8 cellular contexts compared by ENCODE assay signal in the genomic region with DNA sequence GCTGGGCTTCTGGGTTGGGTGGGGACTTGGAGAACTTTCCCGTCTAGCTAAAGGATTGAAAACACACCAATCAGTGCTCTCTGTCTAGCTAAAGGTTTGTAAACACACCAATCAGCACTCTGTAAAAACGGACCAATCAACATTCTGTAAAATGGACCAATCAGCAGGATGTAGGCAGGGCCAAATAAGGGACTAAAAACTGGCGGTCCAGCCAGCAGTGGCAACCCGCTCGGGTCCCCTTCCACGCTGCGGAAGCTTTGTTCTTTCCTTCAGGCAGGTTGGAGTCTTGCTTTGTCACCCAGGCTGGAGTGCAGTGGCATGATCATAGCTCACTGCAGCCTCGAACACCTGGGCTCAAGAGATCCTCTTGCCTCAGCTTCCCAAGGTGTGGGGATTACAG. TPM values are rescaled to one million over a fixed set of nuclear protein-coding genes. Genes with fewer than 3 reads are reported as not detected.
DNase-seq lines count a peak whose midpoint lies in the region; ATAC-seq and TF ChIP-seq lines count a peak whose summit lies in the region.
"Not testable (repeated sequence)": the region's sequence is repeated elsewhere in the genome, so short reads cannot be mapped to it uniquely, and the experiment has no call there.

No MANE protein-coding gene starts in this region.

- H3K4me1 Mint-ChIP-seq in CD4-positive, alpha-beta T cell (ENCODE audit: low read depth), result peaks cover 37% of the 10 kb centered on the region
- H3K4me1 Mint-ChIP-seq in IgD-negative memory B cell (peaks cover 11 to 17% (median 11%) of the 10 kb centered on the region in 3 donors), MCF 10A (ENCODE audit: insufficient read depth, unreplicated experiment) (peaks cover 14% of the 10 kb centered on the region), nephron (peaks cover 23% of the 10 kb centered on the region)
- H3K4me1 Mint-ChIP-seq in activated T-cell treated with anti-CD3 and anti-CD28 coated beads, Interleukin-2, amount 50 U/mL, for 24 hours (ENCODE audit: low read depth), result peaks cover 30% of the 10 kb centered on the region
- H3K4me1 Mint-ChIP-seq in stimulated activated naive B cell treated with anti-CD40 and anti-IgM and Interleukin-4, amounts not matched to agents 10 μg/mL and 1 μg/mL and 100 μg/mL, for 72 hours, result peaks cover 14 to 16% of the 10 kb centered on the region in 2 donors

- H3K27me3 Mint-ChIP-seq in CD4-positive, alpha-beta T cell, result peaks cover 16% of the 10 kb centered on the region
- not testable (repeated sequence) for H3K27me3 Mint-ChIP-seq in IgD-negative memory B cell; nephron (ENCODE audit: low read depth)
- H3K27me3 Mint-ChIP-seq in activated T-cell treated with anti-CD3 and anti-CD28 coated beads, Interleukin-2, amount 50 U/mL, for 24 hours, result peaks cover 16% of the 10 kb centered on the region
- H3K27me3 Mint-ChIP-seq in MCF 10A (ENCODE audit: insufficient read depth, unreplicated experiment), result peaks cover 16% of the 10 kb centered on the region
- H3K27me3 Mint-ChIP-seq in stimulated activated naive B cell treated with anti-CD40 and anti-IgM and Interleukin-4, amounts not matched to agents 10 μg/mL and 1 μg/mL and 100 μg/mL, for 72 hours, result peaks cover 13 to 15% of the 10 kb centered on the region in 2 donors

- POLR2A ChIA-PET in CD4-positive, alpha-beta T cell (lab: Charles Lee), result interaction anchor here (0.6 to 2.9 kb wide), 9 partner anchors 10 to 1764 kb away, joined by 3 to 26 read pairs (median 6); a partner anchor contains a TSS
- POLR2A ChIA-PET in Panc1 (lab: Charles Lee) (interaction anchor here (0.5 to 0.6 kb wide), 6 partner anchors 34 to 1046 kb away, joined by 3 to 10 read pairs (median 4); a partner anchor contains a TSS), MCF 10A (lab: Yijun Ruan, JAX) (interaction anchor here (0.6 to 3.6 kb wide), 14 partner anchors 9 to 951 kb away, joined by 3 to 52 read pairs (median 6); a partner anchor contains a TSS)

- H3K36me3 ChIP-seq in Panc1 (ENCODE audit: control insufficient read depth, insufficient read depth, low read length) (peaks cover 27% of the 10 kb centered on the region), iPS-18a (ENCODE audit: control insufficient read depth, low read depth, low read length) (peaks cover 24% of the 10 kb centered on the region)

- not testable (repeated sequence) for TF ChIP-seq CTCF in CD4-positive, alpha-beta T cell (IDR thresholded peaks at IDR 0.05); Panc1 (IDR thresholded peaks at IDR 0.05); MCF 10A (IDR thresholded peaks at IDR 0.05; ENCODE audit: unreplicated experiment); nephron (IDR thresholded peaks at IDR 0.05; ENCODE audit: unreplicated experiment in 3 of 3)

- not testable (repeated sequence) for H3K27ac ChIP-seq in CD4-positive, alpha-beta T cell (ENCODE audit: low read depth, low read length); iPS-18a (ENCODE audit: low read length)
- H3K27ac ChIP-seq in Panc1 (ENCODE audit: low read length), result peak overlapping the region; percentile 95

- H3K27me3 ChIP-seq in CD4-positive, alpha-beta T cell (ENCODE audit: control insufficient read depth, insufficient read depth, low read length); Panc1 (ENCODE audit: control insufficient read depth, insufficient read depth, low read length); iPS-18a (ENCODE audit: control insufficient read depth, insufficient read depth, low read length): not testable (repeated sequence)

- intact Hi-C loops in CD4-positive, alpha-beta T cell (cut with DNase I, micrococcal nuclease), result loop anchor here (2.0 to 10.0 kb wide), 7 partner anchors 56 to 1841 kb away; a partner anchor contains a TSS
- intact Hi-C loops in Panc1 (cut with micrococcal nuclease; ENCODE audit: unreplicated experiment), result not testable (repeated sequence)
- intact Hi-C loops in MCF 10A (cut with micrococcal nuclease), result loop anchor here (5.0 to 10.0 kb wide), 2 partner anchors 56 to 139 kb away; a partner anchor contains a TSS

- H3K4me3 Mint-ChIP-seq in CD4-positive, alpha-beta T cell, result peak overlapping the region; percentile 94
- H3K4me3 Mint-ChIP-seq in IgD-negative memory B cell (peak overlapping the region; percentile 91 to 98 (median 96)), MCF 10A (ENCODE audit: unreplicated experiment) (peak overlapping the region; percentile 91), nephron (peak overlapping the region; percentile 85 to 91 (median 90))
- H3K4me3 Mint-ChIP-seq in activated T-cell treated with anti-CD3 and anti-CD28 coated beads, Interleukin-2, amount 50 U/mL, for 24 hours, result peak overlapping the region; percentile 93
- H3K4me3 Mint-ChIP-seq in stimulated activated naive B cell treated with anti-CD40 and anti-IgM and Interleukin-4, amounts not matched to agents 10 μg/mL and 1 μg/mL and 100 μg/mL, for 72 hours, result peak overlapping the region; percentile 90 to 96

- in situ Hi-C loops in Panc1 (cut with HindIII; ENCODE audit: low pct_unique_long_range_greater_than_20kb, low sequenced_read_pairs), result not testable (repeated sequence)

- BruUV-seq in Panc1 (replicated peaks; lab: Mats Ljungman, UMichigan); MCF 10A (replicated peaks; lab: Mats Ljungman, UMichigan): not testable (repeated sequence)

- not testable (repeated sequence) for H3K27ac Mint-ChIP-seq in CD4-positive, alpha-beta T cell; MCF 10A (ENCODE audit: low read depth, unreplicated experiment)
- H3K27ac Mint-ChIP-seq in IgD-negative memory B cell (peak overlapping the region in 1 of 3 donors; percentile 99), nephron (peak overlapping the region in 2 of 3 experiments; percentile 98 to 99)
- peak overlapping the region; percentile 100 for H3K27ac Mint-ChIP-seq in activated T-cell treated with anti-CD3 and anti-CD28 coated beads, Interleukin-2, amount 50 U/mL, for 24 hours
- peak overlapping the region; percentile 100 for H3K27ac Mint-ChIP-seq in stimulated activated naive B cell treated with anti-CD40 and anti-IgM and Interleukin-4, amounts not matched to agents 10 μg/mL and 1 μg/mL and 100 μg/mL, for 72 hours

- H3K36me3 Mint-ChIP-seq in CD4-positive, alpha-beta T cell (ENCODE audit: low read depth), result peaks cover 36% of the 10 kb centered on the region
- not testable (repeated sequence) for H3K36me3 Mint-ChIP-seq in IgD-negative memory B cell
- peaks cover 40% of the 10 kb centered on the region for H3K36me3 Mint-ChIP-seq in activated T-cell treated with anti-CD3 and anti-CD28 coated beads, Interleukin-2, amount 50 U/mL, for 24 hours (ENCODE audit: low read depth)
- H3K36me3 Mint-ChIP-seq in MCF 10A (ENCODE audit: insufficient read depth, unreplicated experiment) (peaks cover 42% of the 10 kb centered on the region), nephron (ENCODE audit: low read depth) (peaks cover 27% of the 10 kb centered on the region)
- H3K36me3 Mint-ChIP-seq in stimulated activated naive B cell treated with anti-CD40 and anti-IgM and Interleukin-4, amounts not matched to agents 10 μg/mL and 1 μg/mL and 100 μg/mL, for 72 hours, result peaks cover 19 to 31% of the 10 kb centered on the region in 2 donors

- not testable (repeated sequence) for H3K9me3 ChIP-seq in CD4-positive, alpha-beta T cell (ENCODE audit: control insufficient read depth, low read length); Panc1 (ENCODE audit: control insufficient read depth, insufficient read depth, low read depth, low read length); iPS-18a (ENCODE audit: control insufficient read depth, low read depth, low read length)

- not testable (repeated sequence) for H3K9ac ChIP-seq in iPS-18a (ENCODE audit: low read length)

- peaks cover 13% of the 10 kb centered on the region; the same call in 1 of the 2 replicates for H3K4me1 ChIP-seq in Panc1 (ENCODE audit: control insufficient read depth, insufficient read depth, low read length)
- not testable (repeated sequence) for H3K4me1 ChIP-seq in iPS-18a (ENCODE audit: control insufficient read depth, low read depth, low read length)

- DNase-seq in CD4-positive, alpha-beta T cell; Panc1 (ENCODE audit: low read depth, low spot score); MCF 10A (ENCODE audit: unreplicated experiment); stimulated activated naive B cell treated with anti-CD40 and anti-IgM and Interleukin-4, amounts not matched to agents 10 μg/mL and 1 μg/mL and 100 μg/mL, for 72 hours: not testable (repeated sequence)
- peak; percentile 30 for DNase-seq in activated T-cell treated with anti-CD3 and anti-CD28 coated beads, Interleukin-2, amount 50 U/mL, for 24 hours

- CTCF ChIA-PET in CD4-positive, alpha-beta T cell (lab: Charles Lee), result interaction anchor here (1.2 kb wide), 1 partner anchor 734 kb away, joined by 3 read pairs; no protein-coding TSS in a partner anchor
- CTCF ChIA-PET in Panc1 (lab: Charles Lee) (interaction anchor here (0.6 kb wide), 1 partner anchor 106 kb away, joined by 4 read pairs; no protein-coding TSS in a partner anchor), MCF 10A (lab: Yijun Ruan, JAX) (interaction anchor here (0.6 to 2.3 kb wide), 16 partner anchors 9 to 1761 kb away, joined by 3 to 7 read pairs (median 3); no protein-coding TSS in a partner anchor)

- ATAC-seq in CD4-positive, alpha-beta T cell (ENCODE audit: poor library complexity); Panc1; stimulated activated naive B cell treated with anti-CD40 and anti-IgM and Interleukin-4, amounts not matched to agents 10 μg/mL and 1 μg/mL and 100 μg/mL, for 72 hours (replicated peaks): not testable (repeated sequence)

- H3K4me3 ChIP-seq in Panc1 (ENCODE audit: low read depth in 2 of 2, low read length in 2 of 2) (peak overlapping the region; percentile 82 to 87; a peak in 3 of 4 replicates), iPS-18a (ENCODE audit: low read length) (peak overlapping the region; percentile 77)

- H3K9me3 Mint-ChIP-seq in CD4-positive, alpha-beta T cell; IgD-negative memory B cell; activated T-cell treated with anti-CD3 and anti-CD28 coated beads, Interleukin-2, amount 50 U/mL, for 24 hours; MCF 10A (ENCODE audit: unreplicated experiment); nephron; stimulated activated naive B cell treated with anti-CD40 and anti-IgM and Interleukin-4, amounts not matched to agents 10 μg/mL and 1 μg/mL and 100 μg/mL, for 72 hours: not testable (repeated sequence)

RNA-seq across cellular contexts. Expression of a gene that starts 1.4 kb away (rescaled TPM):
- total RNA-seq in CD4-positive, alpha-beta T cell, result 100 to 1,000 TPM; 312 to 313 TPM
- 58.1 TPM for polyA plus RNA-seq in IgD-negative memory B cell
- total RNA-seq in Panc1 (2021; ENCODE audit: unreplicated experiment), result 159 TPM
- 140 TPM for polyA plus RNA-seq in Panc1 (2012; ENCODE audit: insufficient read length)
- 151 and 193 TPM in 2 replicates for total RNA-seq in MCF 10A (2022)

RNA-seq across cellular contexts. Expression of a gene that starts 51.2 kb away (rescaled TPM):
- total RNA-seq in CD4-positive, alpha-beta T cell, result 10 to 100 TPM; 10.2 to 10.5 TPM
- 0.88 TPM for polyA plus RNA-seq in IgD-negative memory B cell
- 24.9 TPM for total RNA-seq in Panc1 (2021; ENCODE audit: unreplicated experiment)
- polyA plus RNA-seq in Panc1 (2012; ENCODE audit: insufficient read length), result 13.4 TPM
- total RNA-seq in MCF 10A (2022), result 10.5 and 11.4 TPM in 2 replicates
